18 cellular contexts compared by ENCODE assay signal in the genomic region with DNA sequence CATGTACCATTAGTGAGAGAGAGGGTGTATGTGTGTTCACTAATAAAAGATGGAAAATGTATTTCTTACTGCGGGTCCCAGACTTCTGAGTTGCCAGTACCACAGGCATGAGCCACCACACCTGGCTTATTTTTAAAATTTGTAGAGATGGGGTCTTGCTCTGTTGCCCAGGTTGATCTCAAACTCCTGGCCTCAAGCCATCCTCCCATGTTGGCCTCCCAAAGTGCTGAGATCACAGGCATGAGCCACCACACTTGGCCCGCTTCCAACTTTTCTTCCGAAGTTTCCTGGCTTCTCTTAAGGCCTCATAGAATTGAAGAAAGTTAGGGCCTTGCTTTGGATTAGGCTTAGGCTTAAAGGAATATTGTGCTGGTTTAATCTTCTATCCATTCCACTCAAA. TPM values are rescaled to one million over a fixed set of nuclear protein-coding genes. Genes with fewer than 3 reads are reported as not detected.
"Had no signal": no experiment of that assay in that cellular context is flagged by ENCODE, and none has a peak within 500 bp of the region (broad histone marks: within the 10 kb centered on the region; RNA-seq: fewer than 3 reads in every experiment).

No MANE protein-coding gene starts in this region.

- H3K9me3 Mint-ChIP-seq: activated B cell treated with CpG ODN at 0.5 μM for 24 hours; activated CD4-positive, alpha-beta T cell treated with anti-CD3 and anti-CD28 coated beads, Interleukin-2, amount 10 ng/mL, durations not matched to agents 24 days and 14 days; activated CD8-positive, alpha-beta T cell treated with anti-CD3 and anti-CD28 coated beads for 36 hours; activated naive CD8-positive, alpha-beta T cell treated with anti-CD3 and anti-CD28 coated beads, Interleukin-2, amount 10 ng/mL, durations not matched to agents 7 days and 5 days; activated T-cell treated with anti-CD3 and anti-CD28 coated beads, Interleukin-2, amount 50 U/mL, for 24 hours; activated T-helper 2 cell treated with anti-CD3 and anti-CD28 coated beads, Interferon-gamma antibody, Interleukin-2, Interleukin-4, amounts not matched to agents 10 μg/mL and 5 μg/mL and 100 μg/mL, durations not matched to agents 14 hours and 24 hours and 36 hours; brain; naive thymus-derived CD4-positive, alpha-beta T cell; stimulated activated memory B cell treated with anti-CD40 and anti-IgM and Interleukin-4, amounts not matched to agents 10 μg/mL and 1 μg/mL and 100 μg/mL, for 72 hours had no signal

- H3K4me3 ChIP-seq: colonic mucosa, spleen, thoracic aorta, upper lobe of left lung had no signal

- H3K27me3 Mint-ChIP-seq: activated B cell treated with CpG ODN at 0.5 μM for 24 hours; activated CD4-positive, alpha-beta T cell treated with anti-CD3 and anti-CD28 coated beads, Interleukin-2, amount 10 ng/mL, durations not matched to agents 24 days and 14 days; activated CD8-positive, alpha-beta T cell treated with anti-CD3 and anti-CD28 coated beads for 36 hours; activated naive CD8-positive, alpha-beta T cell treated with anti-CD3 and anti-CD28 coated beads, Interleukin-2, amount 10 ng/mL, durations not matched to agents 7 days and 5 days; activated T-cell treated with anti-CD3 and anti-CD28 coated beads, Interleukin-2, amount 50 U/mL, for 24 hours; brain; naive thymus-derived CD4-positive, alpha-beta T cell; stimulated activated memory B cell treated with anti-CD40 and anti-IgM and Interleukin-4, amounts not matched to agents 10 μg/mL and 1 μg/mL and 100 μg/mL, for 72 hours had no signal

- DNase-seq: activated B cell treated with CpG ODN at 0.5 μM for 24 hours; activated CD4-positive, alpha-beta T cell treated with anti-CD3 and anti-CD28 coated beads, Interleukin-2, amount 10 ng/mL, durations not matched to agents 24 days and 14 days; activated CD8-positive, alpha-beta T cell treated with anti-CD3 and anti-CD28 coated beads for 36 hours; activated naive CD4-positive, alpha-beta T cell treated with Interleukin-2 at 50 U/mL for 16 hours; activated naive CD8-positive, alpha-beta T cell treated with anti-CD3 and anti-CD28 coated beads, Interleukin-2, amount 10 ng/mL, durations not matched to agents 7 days and 5 days; activated T-cell treated with anti-CD3 and anti-CD28 coated beads, Interleukin-2, amount 50 U/mL, for 24 hours; central memory CD4-positive, alpha-beta T cell; colonic mucosa; left cardiac atrium; mesenchymal stem cell; naive thymus-derived CD4-positive, alpha-beta T cell; spleen; stimulated activated CD4-positive, alpha-beta T cell treated with anti-CD3 and anti-CD28 coated beads, Interleukin-4, amount 100 ng/mL, for 4 hours; upper lobe of left lung had no signal

- H3K4me3 Mint-ChIP-seq: activated B cell treated with CpG ODN at 0.5 μM for 24 hours; activated CD4-positive, alpha-beta T cell treated with anti-CD3 and anti-CD28 coated beads, Interleukin-2, amount 10 ng/mL, durations not matched to agents 24 days and 14 days; activated CD8-positive, alpha-beta T cell treated with anti-CD3 and anti-CD28 coated beads for 36 hours; activated naive CD8-positive, alpha-beta T cell treated with anti-CD3 and anti-CD28 coated beads, Interleukin-2, amount 10 ng/mL, durations not matched to agents 7 days and 5 days; activated T-cell treated with anti-CD3 and anti-CD28 coated beads, Interleukin-2, amount 50 U/mL, for 24 hours; brain; naive thymus-derived CD4-positive, alpha-beta T cell; stimulated activated memory B cell treated with anti-CD40 and anti-IgM and Interleukin-4, amounts not matched to agents 10 μg/mL and 1 μg/mL and 100 μg/mL, for 72 hours had no signal

- H3K4me1 Mint-ChIP-seq: activated CD4-positive, alpha-beta T cell treated with anti-CD3 and anti-CD28 coated beads, Interleukin-2, amount 10 ng/mL, durations not matched to agents 24 days and 14 days; activated naive CD8-positive, alpha-beta T cell treated with anti-CD3 and anti-CD28 coated beads, Interleukin-2, amount 10 ng/mL, durations not matched to agents 7 days and 5 days; brain; stimulated activated memory B cell treated with anti-CD40 and anti-IgM and Interleukin-4, amounts not matched to agents 10 μg/mL and 1 μg/mL and 100 μg/mL, for 72 hours had no signal

- H3K36me3 Mint-ChIP-seq: brain had no signal

- H3K27ac Mint-ChIP-seq: activated B cell treated with CpG ODN at 0.5 μM for 24 hours; activated CD4-positive, alpha-beta T cell treated with anti-CD3 and anti-CD28 coated beads, Interleukin-2, amount 10 ng/mL, durations not matched to agents 24 days and 14 days; activated CD8-positive, alpha-beta T cell treated with anti-CD3 and anti-CD28 coated beads for 36 hours; activated naive CD8-positive, alpha-beta T cell treated with anti-CD3 and anti-CD28 coated beads, Interleukin-2, amount 10 ng/mL, durations not matched to agents 7 days and 5 days; activated T-cell treated with anti-CD3 and anti-CD28 coated beads, Interleukin-2, amount 50 U/mL, for 24 hours; activated T-helper 2 cell treated with anti-CD3 and anti-CD28 coated beads, Interferon-gamma antibody, Interleukin-2, Interleukin-4, amounts not matched to agents 10 μg/mL and 5 μg/mL and 100 μg/mL, durations not matched to agents 14 hours and 24 hours and 36 hours; brain; stimulated activated memory B cell treated with anti-CD40 and anti-IgM and Interleukin-4, amounts not matched to agents 10 μg/mL and 1 μg/mL and 100 μg/mL, for 72 hours had no signal

- ATAC-seq: activated CD8-positive, alpha-beta T cell treated with anti-CD3 and anti-CD28 coated beads for 36 hours; left cardiac atrium; naive thymus-derived CD4-positive, alpha-beta T cell; stimulated activated memory B cell treated with anti-CD40 and anti-IgM and Interleukin-4, amounts not matched to agents 10 μg/mL and 1 μg/mL and 100 μg/mL, for 72 hours had no signal

RNA-seq across cellular contexts. Expression of a gene that starts 40.4 kb away (rescaled TPM):
- total RNA-seq: activated B cell treated with CpG ODN at 0.5 μM for 24 hours; activated CD4-positive, alpha-beta T cell treated with anti-CD3 and anti-CD28 coated beads, Interleukin-2, amount 10 ng/mL, durations not matched to agents 24 days and 14 days; activated CD8-positive, alpha-beta T cell treated with anti-CD3 and anti-CD28 coated beads for 36 hours; activated naive CD8-positive, alpha-beta T cell treated with anti-CD3 and anti-CD28 coated beads, Interleukin-2, amount 10 ng/mL, durations not matched to agents 7 days and 5 days; naive thymus-derived CD4-positive, alpha-beta T cell had no signal
